Comparison of ENCODE assay signal across 15 cellular contexts in the genomic region with DNA sequence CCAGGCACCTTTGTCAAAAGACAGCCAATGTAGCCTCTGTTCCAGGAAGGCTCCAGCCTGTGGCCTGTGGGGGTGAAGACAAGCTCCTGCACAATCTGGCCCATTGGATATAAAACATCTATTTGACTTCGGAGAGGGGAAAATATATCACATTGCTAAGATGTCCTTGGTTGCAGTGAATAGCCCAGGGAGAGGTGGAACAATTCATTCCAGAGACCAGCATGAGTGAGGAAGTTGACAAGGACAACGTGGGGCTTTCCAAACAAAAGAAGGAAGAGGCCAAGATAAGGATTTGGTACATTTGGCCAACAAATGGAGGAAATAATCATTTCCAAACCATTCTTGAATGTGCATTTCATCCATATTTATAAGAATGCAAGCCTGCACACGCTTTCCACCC.
DNase-seq lines count a peak whose midpoint lies in the region; ATAC-seq and TF ChIP-seq lines count a peak whose summit lies in the region.
"Had no signal": no experiment of that assay in that cellular context is flagged by ENCODE, and none has a peak within 500 bp of the region (broad histone marks: within the 10 kb centered on the region; RNA-seq: fewer than 3 reads in every experiment).

No MANE protein-coding gene starts in this region.

- peak overlapping the region; percentile 67 to 96 (median 82) for H3K27ac ChIP-seq in heart right ventricle
- H3K27ac ChIP-seq in neural progenitor cell = no peak overlapping the region
- H3K27ac ChIP-seq in upper lobe of right lung = peak overlapping the region; percentile 63
- H3K27ac ChIP-seq in H9 (ENCODE audit: insufficient read length, low read depth, low read length) = no peak overlapping the region

- no peaks in the 10 kb centered on the region for H3K23me2 ChIP-seq in H9 (ENCODE audit: insufficient read length, low read depth, low read length, poor library complexity, severe bottlenecking)

- H3K4me3 ChIP-seq in cardiac fibroblast (replicated peaks in 1 of 2; ENCODE audit: low read depth in 2 of 2, low read length in 2 of 2) (no peak overlapping the region), heart right ventricle (no peak overlapping the region), neural progenitor cell (no peak overlapping the region), upper lobe of right lung (no peak overlapping the region)

- H3K4me2 ChIP-seq in neural progenitor cell (peak overlapping the region; percentile 15), H9 (ENCODE audit: insufficient read depth, insufficient read length, low read length) (no peak overlapping the region)

- H3K9me3 Mint-ChIP-seq in neural progenitor cell = no peaks in the 10 kb centered on the region
- H3K9me3 Mint-ChIP-seq in H9 = no peaks in the 10 kb centered on the region; a peak in 1 of 5 replicates
- H3K9me3 Mint-ChIP-seq: activated T-helper 2 cell treated with anti-CD3 and anti-CD28 coated beads, Interferon-gamma antibody, Interleukin-2, Interleukin-4, amounts not matched to agents 10 μg/mL and 5 μg/mL and 100 μg/mL, durations not matched to agents 14 hours and 24 hours and 36 hours; CD8-positive, alpha-beta T cell; effector memory CD8-positive, alpha-beta T cell had no signal

- POLR2A ChIA-PET in HEK293T (lab: Yijun Ruan, JAX) = no interaction called here

- H3K4ac ChIP-seq in H9 (ENCODE audit: low read depth, low read length) = no peak overlapping the region

- H3K27me3 Mint-ChIP-seq in neural progenitor cell (ENCODE audit: insufficient read depth, low read depth) (peaks cover 19% of the 10 kb centered on the region), H9 (ENCODE audit: low read depth) (peaks cover 21% of the 10 kb centered on the region)

- ATAC-seq in heart right ventricle = peak; percentile 20 to 75 (median 46)
- ATAC-seq in upper lobe of right lung = peak; percentile 21
- ATAC-seq in activated CD4-positive, CD25-positive, alpha-beta regulatory T cell treated with anti-CD3 and anti-CD28 coated beads, Interleukin-2, amount 50 U/mL, for 24 hours = no peak
- ATAC-seq: CD8-positive, alpha-beta T cell; effector memory CD8-positive, alpha-beta T cell had no signal

- no peak overlapping the region for H3K14ac ChIP-seq in H9 (ENCODE audit: insufficient read depth, low read length)

- CTCF ChIA-PET in HEK293T (lab: Yijun Ruan, JAX) = no interaction called here

- H3K9me3 ChIP-seq in heart right ventricle (no peaks in the 10 kb centered on the region), neural progenitor cell (ENCODE audit: low read depth) (no peaks in the 10 kb centered on the region), upper lobe of right lung (no peaks in the 10 kb centered on the region), H9 (ENCODE audit: control insufficient read depth, low read depth, low read length) (no peaks in the 10 kb centered on the region)

- no peak overlapping the region for H3T11ph ChIP-seq in H9 (ENCODE audit: low read length)

- H3K4me1 ChIP-seq in heart right ventricle (peaks cover 31 to 100% (median 88%) of the 10 kb centered on the region in 9 donors), neural progenitor cell (peaks cover 53% of the 10 kb centered on the region), upper lobe of right lung (peaks cover 64% of the 10 kb centered on the region), H9 (ENCODE audit: insufficient read depth, low read length) (peaks cover 12% of the 10 kb centered on the region; the same call in 1 of the 2 replicates)

- H3K56ac ChIP-seq in H9 (ENCODE audit: insufficient read length, low read depth, low read length) = no peak overlapping the region

- H2BK15ac ChIP-seq in H9 (ENCODE audit: low read depth, low read length) = no peak overlapping the region

- no peak overlapping the region for H2BK5ac ChIP-seq in H9 (ENCODE audit: insufficient read length, low read length)

- no peak overlapping the region for H2BK120ac ChIP-seq in H9 (ENCODE audit: low read depth, low read length, poor library complexity, severe bottlenecking)

- H3K4me1 Mint-ChIP-seq in neural progenitor cell (peaks cover 71% of the 10 kb centered on the region), H9 (peaks cover 55 to 56% of the 10 kb centered on the region in 2 experiments)

- no peak overlapping the region for H3K23ac ChIP-seq in H9 (ENCODE audit: insufficient read length, low read depth, low read length)

- H3K36me3 ChIP-seq in heart right ventricle = no peaks in the 10 kb centered on the region
- H3K36me3 ChIP-seq in neural progenitor cell = no peaks in the 10 kb centered on the region
- no peaks in the 10 kb centered on the region for H3K36me3 ChIP-seq in upper lobe of right lung

- H3K9ac ChIP-seq in neural progenitor cell (no peak overlapping the region), H9 (ENCODE audit: extremely low read depth, insufficient read length, low read length) (no peak overlapping the region)

- H4K20me1 ChIP-seq in neural progenitor cell (ENCODE audit: low read depth) (no peaks in the 10 kb centered on the region), H9 (ENCODE audit: control insufficient read depth, insufficient read depth, insufficient read length) (no peaks in the 10 kb centered on the region)

- no peak overlapping the region for H2AK5ac ChIP-seq in H9 (ENCODE audit: insufficient read length, low read length)

- peak; percentile 77 to 81 for DNase-seq in cardiac fibroblast (ENCODE audit: low read depth in 2 of 2)
- DNase-seq in heart right ventricle = peak in 1 of 2 donors; percentile 29
- no peak for DNase-seq in neural progenitor cell (ENCODE audit: low spot score)
- no peak for DNase-seq in upper lobe of right lung
- no peak for DNase-seq in HEK293T (ENCODE audit: extremely low spot score)
- DNase-seq in H9 = no peak
- DNase-seq: activated CD4-positive, alpha-beta T cell treated with anti-CD3 and anti-CD28 coated beads, Interleukin-2, amount 50 U/mL, for 4 hours; aorta; CD8-positive, alpha-beta T cell; effector memory CD8-positive, alpha-beta T cell; KG1; NCI-H1436 treated with DMSO at 0.1 percent for 48 hours; T-helper 9 cell had no signal

- no peaks in the 10 kb centered on the region for H3K79me2 ChIP-seq in neural progenitor cell (ENCODE audit: low read depth)
- H3K79me2 ChIP-seq in H9 (ENCODE audit: insufficient read depth, low read length) = no peaks in the 10 kb centered on the region

- WGBS in heart right ventricle, 2 donors = 41 to 64% methylated on average over 3 of the region's 3 CpGs
- WGBS in H9 (ENCODE audit: extremely low coverage, insufficient read length, low lambda C conversion rate) = no CpG with 5 or more reads among the region's 3 CpGs

- H2AFZ ChIP-seq in neural progenitor cell (replicated peaks) (peak overlapping the region; percentile 51), H9 (ENCODE audit: low read length) (no peak overlapping the region)

- no peak overlapping the region for H4K5ac ChIP-seq in H9 (ENCODE audit: insufficient read length, low read depth, low read length)

- intact Hi-C loops in heart right ventricle (cut with DNase I) (loop anchor here in 4 of 10 donors (2.0 to 10.0 kb wide), 4 partner anchors 80 to 258 kb away; partner anchors contain the start of gene ETS2 (in 1 of the 4)), upper lobe of right lung (cut with DNase I) (loop anchor here (10.0 kb wide), 1 partner anchor 178 kb away; no protein-coding TSS in a partner anchor)

- no peak overlapping the region for H3K18ac ChIP-seq in H9 (ENCODE audit: insufficient read length, low read depth, low read length)

- H3K27ac Mint-ChIP-seq in neural progenitor cell = peak overlapping the region; percentile 16
- H3K27ac Mint-ChIP-seq in H9 = no peak overlapping the region
- H3K27ac Mint-ChIP-seq: activated T-helper 2 cell treated with anti-CD3 and anti-CD28 coated beads, Interferon-gamma antibody, Interleukin-2, Interleukin-4, amounts not matched to agents 10 μg/mL and 5 μg/mL and 100 μg/mL, durations not matched to agents 14 hours and 24 hours and 36 hours; CD8-positive, alpha-beta T cell; effector memory CD8-positive, alpha-beta T cell had no signal

- H4K8ac ChIP-seq in H9 (replicated peaks; ENCODE audit: insufficient read length, low read depth, low read length) = no peak overlapping the region

- TF ChIP-seq CTCF in cardiac fibroblast (IDR thresholded peaks at IDR 0.05; ENCODE audit: low read depth, low read length) = no peak
- TF ChIP-seq CTCF in heart right ventricle (IDR thresholded peaks at IDR 0.05) = no peak
- TF ChIP-seq CTCF in neural progenitor cell (IDR thresholded peaks at IDR 0.05) = no peak
- TF ChIP-seq CTCF in upper lobe of right lung (IDR thresholded peaks at IDR 0.05) = no peak
- no peak for TF ChIP-seq CTCF in H9 (conservative IDR thresholded peaks at IDR 0.05)

- peaks cover 35% of the 10 kb centered on the region for H3F3A ChIP-seq in neural progenitor cell (ENCODE audit: low read depth)

- H2BK12ac ChIP-seq in H9 (ENCODE audit: insufficient read length, low read depth, low read length) = no peak overlapping the region

- no peaks in the 10 kb centered on the region for H3K36me3 Mint-ChIP-seq in neural progenitor cell
- no peaks in the 10 kb centered on the region for H3K36me3 Mint-ChIP-seq in H9 (ENCODE audit: insufficient read depth in 1 of 3, low read depth in 3 of 3)
- H3K36me3 Mint-ChIP-seq: CD8-positive, alpha-beta T cell had no signal

- no peaks in the 10 kb centered on the region for H3K79me1 ChIP-seq in H9 (ENCODE audit: insufficient read depth, low read depth, low read length, poor library complexity, severe bottlenecking)

- no peak overlapping the region for H2BK20ac ChIP-seq in H9 (ENCODE audit: low read depth, low read length, poor library complexity, severe bottlenecking)

- no peak overlapping the region for H4K91ac ChIP-seq in H9 (ENCODE audit: insufficient read length, low read depth, low read length)

- peak overlapping the region; percentile 1 for H3K4me3 Mint-ChIP-seq in neural progenitor cell
- no peak overlapping the region for H3K4me3 Mint-ChIP-seq in H9
- H3K4me3 Mint-ChIP-seq: CD8-positive, alpha-beta T cell; effector memory CD8-positive, alpha-beta T cell had no signal

- H3K27me3 ChIP-seq in heart right ventricle (peaks cover 0 to 5% (median 0%) of the 10 kb centered on the region in 7 donors), neural progenitor cell (no peaks in the 10 kb centered on the region), upper lobe of right lung (no peaks in the 10 kb centered on the region), H9 (ENCODE audit: insufficient read depth, low read length) (no peaks in the 10 kb centered on the region)

TF ChIP-seq in HEK293T, 16 proteins besides CTCF, POLR2A, EP300 and RAD21 (continues in another document):
- TF ChIP-seq L3MBTL2 (conservative IDR thresholded peaks at IDR 0.05) = no peak
- TF ChIP-seq NFRKB (IDR thresholded peaks at IDR 0.05) = no peak
- no peak for TF ChIP-seq FOXA1 (IDR thresholded peaks at IDR 0.05)
- no peak for TF ChIP-seq ELF4 (IDR thresholded peaks at IDR 0.05)
- TF ChIP-seq, protein P1, sequence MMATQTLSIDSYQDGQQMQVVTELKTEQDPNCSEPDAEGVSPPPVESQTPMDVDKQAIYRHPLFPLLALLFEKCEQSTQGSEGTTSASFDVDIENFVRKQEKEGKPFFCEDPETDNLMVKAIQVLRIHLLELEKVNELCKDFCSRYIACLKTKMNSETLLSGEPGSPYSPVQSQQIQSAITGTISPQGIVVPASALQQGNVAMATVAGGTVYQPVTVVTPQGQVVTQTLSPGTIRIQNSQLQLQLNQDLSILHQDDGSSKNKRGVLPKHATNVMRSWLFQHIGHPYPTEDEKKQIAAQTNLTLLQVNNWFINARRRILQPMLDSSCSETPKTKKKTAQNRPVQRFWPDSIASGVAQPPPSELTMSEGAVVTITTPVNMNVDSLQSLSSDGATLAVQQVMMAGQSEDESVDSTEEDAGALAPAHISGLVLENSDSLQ (IDR thresholded peaks at IDR 0.05) = no peak

Comparison
In these comparisons a context has a peak if more than half of its experiments do, and no peak if none do; other contexts are left out.
1. DNase-seq: peak in cardiac fibroblast (2 of 2); none in neural progenitor cell (single experiment), upper lobe of right lung (single experiment), HEK293T (single experiment) and H9 (single experiment).
2. ATAC-seq: peak in heart right ventricle (8 of 8) and upper lobe of right lung (single experiment); none in activated CD4-positive, CD25-positive, alpha-beta regulatory T cell treated with anti-CD3 and anti-CD28 coated beads, Interleukin-2, amount 50 U/mL, for 24 hours (0 of 2).
3. H3K27ac ChIP-seq: peak in heart right ventricle (10 of 10) and upper lobe of right lung (single experiment); none in neural progenitor cell (single experiment) and H9 (single experiment).